Comparison of ENCODE assay signal across 14 cellular contexts in genomic region chr1:54225986-54226559, GRCh38.
"Had no signal": no experiment of that assay in that cellular context is flagged by ENCODE, and none has a peak within 500 bp of the region (broad histone marks: within the 10 kb centered on the region; RNA-seq: fewer than 3 reads in every experiment).

No MANE protein-coding gene starts in this region.

- H3K27me3 ChIP-seq: cardiac muscle cell, dorsolateral prefrontal cortex, esophagus muscularis mucosa, neutrophil had no signal

- H3K27ac ChIP-seq: esophagus muscularis mucosa, left ventricle myocardium inferior, neutrophil had no signal

- DNase-seq: activated CD4-positive, alpha-beta T cell treated with anti-CD3 and anti-CD28 coated beads, Interleukin-2, amount 50 U/mL, for 1 hour; activated CD4-positive, CD25-positive, alpha-beta regulatory T cell; activated CD8-positive, alpha-beta memory T cell treated with anti-CD3 and anti-CD28 coated beads for 24 hours; activated naive CD4-positive, alpha-beta T cell treated with anti-CD3 and anti-CD28 coated beads for 36 hours; dorsolateral prefrontal cortex; left ventricle myocardium inferior; stimulated activated CD4-positive, alpha-beta T cell treated with anti-CD3 and anti-CD28 coated beads, Interleukin-15, amount 100 ng/mL, for 24 hours; stimulated activated CD4-positive, alpha-beta T cell treated with anti-CD3 and anti-CD28 coated beads, Interleukin-4, amount 100 ng/mL, for 1 hour; stimulated activated naive CD4-positive, alpha-beta T cell; trophoblast cell had no signal

- H3K9me3 ChIP-seq: esophagus muscularis mucosa, left ventricle myocardium inferior, neutrophil had no signal

- H3K4me3 ChIP-seq: cardiac muscle cell, dorsolateral prefrontal cortex, esophagus muscularis mucosa, left ventricle myocardium inferior had no signal

- ATAC-seq: activated T-helper 17 cell treated with anti-CD3 and anti-CD28 coated beads, Interleukin-2, amount 50 U/mL, for 72 hours had no signal
